ENCODE assay signal across 8 cellular contexts in genomic region chr2:176652300-176653182, GRCh38.
DNase-seq lines count a peak whose midpoint lies in the region; ATAC-seq lines count a peak whose summit lies in the region.

No MANE protein-coding gene starts in this region.

- no peak overlapping the region for H3K27ac ChIP-seq in naive thymus-derived CD4-positive, alpha-beta T cell (ENCODE audit: low read depth, low read length)

- H3K4me1 ChIP-seq in naive thymus-derived CD4-positive, alpha-beta T cell (ENCODE audit: control insufficient read depth in 2 of 2, insufficient read depth in 2 of 2, low read length in 2 of 2), result no peaks in the 10 kb centered on the region

- intact Hi-C loops in naive thymus-derived CD4-positive, alpha-beta T cell (cut with micrococcal nuclease), result loop anchor here (1.0 to 10.0 kb wide), 8 partner anchors 160 to 1285 kb away; no protein-coding TSS in a partner anchor

- no peaks in the 10 kb centered on the region for H3K27me3 ChIP-seq in naive thymus-derived CD4-positive, alpha-beta T cell (ENCODE audit: control insufficient read depth in 2 of 2, insufficient read depth in 2 of 2, low read length in 2 of 2)

- POLR2A ChIA-PET in naive thymus-derived CD4-positive, alpha-beta T cell (lab: Charles Lee), result interaction anchor here (0.7 kb wide), 1 partner anchor 164 kb away, joined by 6 read pairs; no protein-coding TSS in a partner anchor

- H3K27me3 Mint-ChIP-seq in naive thymus-derived CD4-positive, alpha-beta T cell, result peaks cover 41 to 65% (median 60%) of the 10 kb centered on the region in 5 donors

- no peak overlapping the region for H3K4me3 Mint-ChIP-seq in naive thymus-derived CD4-positive, alpha-beta T cell

- peak; percentile 55 for DNase-seq in DMS114 treated with DMSO at 0.1 percent for 48 hours (lab: John Stamatoyannopoulos, UW; ENCODE audit: unreplicated experiment)
- peak; percentile 72 for DNase-seq in M059J (ENCODE audit: low read depth)
- DNase-seq in RKO (ENCODE audit: low spot score), result peak; percentile 89
- peak; percentile 78 for DNase-seq in dermis blood vessel endothelial cell
- peak in 7 of 9 donors; percentile 12 to 53 (median 43) for DNase-seq in naive thymus-derived CD4-positive, alpha-beta T cell
- DNase-seq in GM19240 (ENCODE audit: insufficient read length, low spot score), result no peak
- DNase-seq in activated effector memory CD4-positive, alpha-beta T cell treated with anti-CD3 and anti-CD28 coated beads, Interleukin-2, amount 50 U/mL, for 16 hours, result no peak

- no peaks in the 10 kb centered on the region for H3K36me3 Mint-ChIP-seq in naive thymus-derived CD4-positive, alpha-beta T cell

- peaks cover 0 to 14% (median 6%) of the 10 kb centered on the region in 7 donors for H3K4me1 Mint-ChIP-seq in naive thymus-derived CD4-positive, alpha-beta T cell

- ATAC-seq in GM21367 (IDR thresholded peaks at IDR 0.05; ENCODE audit: unreplicated experiment), result peak; percentile 64
- peak; percentile 74 for ATAC-seq in naive thymus-derived CD4-positive, alpha-beta T cell

- H3K9me3 ChIP-seq in naive thymus-derived CD4-positive, alpha-beta T cell (ENCODE audit: control insufficient read depth in 2 of 3, low read length in 3 of 3), result no peaks in the 10 kb centered on the region

- H3K9me3 Mint-ChIP-seq in naive thymus-derived CD4-positive, alpha-beta T cell, result no peaks in the 10 kb centered on the region

- no peak overlapping the region for H3K4me3 ChIP-seq in naive thymus-derived CD4-positive, alpha-beta T cell (ENCODE audit: low read length)

- CTCF ChIA-PET in naive thymus-derived CD4-positive, alpha-beta T cell (lab: Charles Lee), result interaction anchor here (0.7 to 4.6 kb wide), 7 partner anchors 12 to 525 kb away, joined by 3 to 27 read pairs (median 3); no protein-coding TSS in a partner anchor

- no peaks in the 10 kb centered on the region for H3K36me3 ChIP-seq in naive thymus-derived CD4-positive, alpha-beta T cell (ENCODE audit: control insufficient read depth in 2 of 3, insufficient read depth in 3 of 3, low read length in 3 of 3)

- H3K27ac Mint-ChIP-seq in naive thymus-derived CD4-positive, alpha-beta T cell, result no peak overlapping the region

Comparison
In these comparisons a context has a peak if more than half of its experiments do, and no peak if none do; other contexts are left out.
1. DNase-seq: peak in DMS114 treated with DMSO at 0.1 percent for 48 hours (single experiment), M059J (single experiment), RKO (single experiment), dermis blood vessel endothelial cell (single experiment) and naive thymus-derived CD4-positive, alpha-beta T cell (7 of 9); none in GM19240 (single experiment) and activated effector memory CD4-positive, alpha-beta T cell treated with anti-CD3 and anti-CD28 coated beads, Interleukin-2, amount 50 U/mL, for 16 hours (single experiment).